In the genomic region with DNA sequence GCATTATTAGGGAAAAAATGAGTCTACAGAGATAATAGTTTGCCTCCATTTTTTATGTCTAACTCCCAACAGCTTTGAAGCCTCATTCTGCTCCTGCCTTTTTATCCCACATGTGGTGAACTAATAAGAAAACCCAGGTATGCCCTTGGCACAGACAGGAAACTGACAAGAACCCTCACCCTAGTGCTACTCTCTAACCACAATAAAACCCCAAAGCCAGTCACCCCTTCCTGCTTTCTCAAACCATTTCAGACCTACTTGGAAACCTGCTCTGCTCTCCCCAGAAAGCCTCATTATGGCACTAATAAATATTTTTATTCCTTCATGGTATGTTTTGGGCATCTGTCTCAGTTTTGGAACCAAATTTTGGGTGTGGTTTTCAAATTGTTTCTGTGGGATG, we compare ENCODE assay signal across 21 cellular contexts. TPM values are rescaled to one million over a fixed set of nuclear protein-coding genes. Genes with fewer than 3 reads are reported as not detected.
DNase-seq lines count a peak whose midpoint lies in the region; ATAC-seq and TF ChIP-seq lines count a peak whose summit lies in the region.
"Had no signal": no experiment of that assay in that cellular context is flagged by ENCODE, and none has a peak within 500 bp of the region (broad histone marks: within the 10 kb centered on the region; RNA-seq: fewer than 3 reads in every experiment).

No MANE protein-coding gene starts in this region.

- H3K27ac Mint-ChIP-seq in activated T-cell treated with anti-CD3 and anti-CD28 coated beads, Interleukin-2, amount 50 U/mL, for 72 hours: peak overlapping the region; percentile 9
- H3K27ac Mint-ChIP-seq in T-helper 2 cell treated with Interferon-gamma antibody and Interleukin-4, amounts not matched to agents 5 μg/mL and 100 μg/mL, for 36 hours: no peak overlapping the region
- no peak overlapping the region for H3K27ac Mint-ChIP-seq in natural killer cell treated with Interleukin-12 subunit alpha and Interleukin-12 subunit beta and Interleukin-15 and Interleukin-18, amount 100 ng/mL, for 72 hours
- H3K27ac Mint-ChIP-seq: H9, IgD-negative memory B cell had no signal

- peaks cover 9% of the 10 kb centered on the region for H3K4me1 Mint-ChIP-seq in activated T-cell treated with anti-CD3 and anti-CD28 coated beads, Interleukin-2, amount 50 U/mL, for 72 hours (ENCODE audit: low read depth)
- peaks cover 13% of the 10 kb centered on the region for H3K4me1 Mint-ChIP-seq in activated T-cell treated with anti-CD3 and anti-CD28 coated beads, Interleukin-2, amount 50 U/mL, for 4 hours (ENCODE audit: low read depth)
- peaks cover 12% of the 10 kb centered on the region for H3K4me1 Mint-ChIP-seq in T-helper 2 cell treated with Interferon-gamma antibody and Interleukin-4, amounts not matched to agents 5 μg/mL and 100 μg/mL, for 36 hours (ENCODE audit: low read depth)
- H3K4me1 Mint-ChIP-seq in natural killer cell treated with Interleukin-12 subunit alpha and Interleukin-12 subunit beta and Interleukin-15 and Interleukin-18, amount 100 ng/mL, for 72 hours (ENCODE audit: low read depth in 2 of 2): peaks cover 6 to 8% of the 10 kb centered on the region in 2 donors

- peak; percentile 44 to 55 for ATAC-seq in activated T-cell treated with anti-CD3 and anti-CD28 coated beads, Interleukin-2, amount 50 U/mL, for 72 hours (replicated peaks in 1 of 2)
- ATAC-seq in activated T-cell treated with anti-CD3 and anti-CD28 coated beads, Interleukin-2, amount 50 U/mL, for 4 hours: no peak
- ATAC-seq in natural killer cell treated with Interleukin-12 subunit alpha and Interleukin-12 subunit beta and Interleukin-15 and Interleukin-18, amount 100 ng/mL, for 72 hours: peak in 1 of 2 donors; percentile 62
- ATAC-seq in HG03139 (IDR thresholded peaks at IDR 0.05; ENCODE audit: unreplicated experiment): no peak

- H3K27me3 Mint-ChIP-seq in activated T-cell treated with anti-CD3 and anti-CD28 coated beads, Interleukin-2, amount 50 U/mL, for 72 hours (ENCODE audit: low read depth): peaks cover 5% of the 10 kb centered on the region
- H3K27me3 Mint-ChIP-seq in activated T-cell treated with anti-CD3 and anti-CD28 coated beads, Interleukin-2, amount 50 U/mL, for 4 hours (ENCODE audit: low read depth): peaks cover 10% of the 10 kb centered on the region
- peaks cover 17% of the 10 kb centered on the region for H3K27me3 Mint-ChIP-seq in T-helper 2 cell treated with Interferon-gamma antibody and Interleukin-4, amounts not matched to agents 5 μg/mL and 100 μg/mL, for 36 hours (ENCODE audit: low read depth)
- H3K27me3 Mint-ChIP-seq in natural killer cell treated with Interleukin-12 subunit alpha and Interleukin-12 subunit beta and Interleukin-15 and Interleukin-18, amount 100 ng/mL, for 72 hours: peaks cover 15% of the 10 kb centered on the region in 2 donors

- no peak overlapping the region for H3K4me3 Mint-ChIP-seq in activated T-cell treated with anti-CD3 and anti-CD28 coated beads, Interleukin-2, amount 50 U/mL, for 72 hours
- H3K4me3 Mint-ChIP-seq in activated T-cell treated with anti-CD3 and anti-CD28 coated beads, Interleukin-2, amount 50 U/mL, for 4 hours: no peak overlapping the region
- peak overlapping the region; percentile 7 for H3K4me3 Mint-ChIP-seq in T-helper 2 cell treated with Interferon-gamma antibody and Interleukin-4, amounts not matched to agents 5 μg/mL and 100 μg/mL, for 36 hours
- H3K4me3 Mint-ChIP-seq in natural killer cell treated with Interleukin-12 subunit alpha and Interleukin-12 subunit beta and Interleukin-15 and Interleukin-18, amount 100 ng/mL, for 72 hours: peak overlapping the region; percentile 26
- H3K4me3 Mint-ChIP-seq: H9 had no signal

- peaks cover 0 to 1% of the 10 kb centered on the region in 2 donors for H3K9me3 Mint-ChIP-seq in activated T-cell treated with anti-CD3 and anti-CD28 coated beads, Interleukin-2, amount 50 U/mL, for 72 hours
- no peaks in the 10 kb centered on the region for H3K9me3 Mint-ChIP-seq in activated T-cell treated with anti-CD3 and anti-CD28 coated beads, Interleukin-2, amount 50 U/mL, for 4 hours
- H3K9me3 Mint-ChIP-seq in T-helper 2 cell treated with Interferon-gamma antibody and Interleukin-4, amounts not matched to agents 5 μg/mL and 100 μg/mL, for 36 hours: no peaks in the 10 kb centered on the region
- H3K9me3 Mint-ChIP-seq in natural killer cell treated with Interleukin-12 subunit alpha and Interleukin-12 subunit beta and Interleukin-15 and Interleukin-18, amount 100 ng/mL, for 72 hours: no peaks in the 10 kb centered on the region
- H3K9me3 Mint-ChIP-seq: IgD-negative memory B cell had no signal

- no peaks in the 10 kb centered on the region for H3K36me3 Mint-ChIP-seq in activated T-cell treated with anti-CD3 and anti-CD28 coated beads, Interleukin-2, amount 50 U/mL, for 72 hours (ENCODE audit: insufficient read depth in 2 of 2)
- H3K36me3 Mint-ChIP-seq in activated T-cell treated with anti-CD3 and anti-CD28 coated beads, Interleukin-2, amount 50 U/mL, for 4 hours (ENCODE audit: insufficient read depth): no peaks in the 10 kb centered on the region
- H3K36me3 Mint-ChIP-seq in T-helper 2 cell treated with Interferon-gamma antibody and Interleukin-4, amounts not matched to agents 5 μg/mL and 100 μg/mL, for 36 hours (ENCODE audit: low read depth): no peaks in the 10 kb centered on the region
- no peaks in the 10 kb centered on the region for H3K36me3 Mint-ChIP-seq in natural killer cell treated with Interleukin-12 subunit alpha and Interleukin-12 subunit beta and Interleukin-15 and Interleukin-18, amount 100 ng/mL, for 72 hours

- DNase-seq in activated T-cell treated with anti-CD3 and anti-CD28 coated beads, Interleukin-2, amount 50 U/mL, for 72 hours: no peak
- DNase-seq in activated T-cell treated with anti-CD3 and anti-CD28 coated beads, Interleukin-2, amount 50 U/mL, for 4 hours: no peak
- peak; percentile 40 for DNase-seq in GM12865 (ENCODE audit: low read depth)
- DNase-seq in T-helper 2 cell treated with Interferon-gamma antibody and Interleukin-4, amounts not matched to agents 5 μg/mL and 100 μg/mL, for 36 hours (ENCODE audit: low spot score): no peak
- DNase-seq in natural killer cell treated with Interleukin-12 subunit alpha and Interleukin-12 subunit beta and Interleukin-15 and Interleukin-18, amount 100 ng/mL, for 72 hours (ENCODE audit: low spot score): no peak
- no peak for DNase-seq in central memory CD4-positive, alpha-beta T cell
- DNase-seq: C1 segment of cervical spinal cord, GDM1, H9, Kasumi-1, NCI-H1092 treated with DMSO at 0.1 percent for 48 hours, NCI-H146, NCI-H2029 treated with DMSO at 0.1 percent for 48 hours, NCI-H2171 treated with DMSO at 0.1 percent for 48 hours, NCI-H446 treated with DMSO at 0.1 percent for 48 hours, NCI-H748 treated with DMSO at 0.1 percent for 48 hours, OCI-M1, Right ventricle myocardium superior had no signal

- TF ChIP-seq CTCF in GM12865 (IDR thresholded peaks at IDR 0.05; ENCODE audit: insufficient read depth, low read depth, low read length, missing control alignments): no peak

- H3K4me3 ChIP-seq in GM12865 (ENCODE audit: low read depth, low read length): no peak overlapping the region

RNA-seq across cellular contexts. Expression of gene MARVELD3, which starts 3.9 kb away (rescaled TPM):
- total RNA-seq in activated T-cell treated with anti-CD3 and anti-CD28 coated beads, Interleukin-2, amount 50 U/mL, for 72 hours: not detected
- total RNA-seq in activated T-cell treated with anti-CD3 and anti-CD28 coated beads, Interleukin-2, amount 50 U/mL, for 4 hours: under 1 TPM in 2 of 3 donors, not detected in 1; 0.05 to 0.11 TPM
- total RNA-seq in natural killer cell treated with Interleukin-12 subunit alpha and Interleukin-12 subunit beta and Interleukin-15 and Interleukin-18, amount 100 ng/mL, for 72 hours: not detected
- total RNA-seq: Right ventricle myocardium superior had no signal

RNA-seq across cellular contexts. Expression of gene TAT, which starts 45.2 kb away (rescaled TPM):
- total RNA-seq in activated T-cell treated with anti-CD3 and anti-CD28 coated beads, Interleukin-2, amount 50 U/mL, for 72 hours: not detected
- total RNA-seq in activated T-cell treated with anti-CD3 and anti-CD28 coated beads, Interleukin-2, amount 50 U/mL, for 4 hours: under 1 TPM; 0.45 to 0.54 (median 0.48) TPM
- not detected for total RNA-seq in natural killer cell treated with Interleukin-12 subunit alpha and Interleukin-12 subunit beta and Interleukin-15 and Interleukin-18, amount 100 ng/mL, for 72 hours
- total RNA-seq: Daoy, H9 had no signal

Comparison
In these comparisons a context has a peak if more than half of its experiments do, and no peak if none do; other contexts are left out.
1. ATAC-seq: peak in activated T-cell treated with anti-CD3 and anti-CD28 coated beads, Interleukin-2, amount 50 U/mL, for 72 hours (2 of 2); none in activated T-cell treated with anti-CD3 and anti-CD28 coated beads, Interleukin-2, amount 50 U/mL, for 4 hours (0 of 2) and HG03139 (single experiment).
2. H3K4me3 Mint-ChIP-seq: peak in T-helper 2 cell treated with Interferon-gamma antibody and Interleukin-4, amounts not matched to agents 5 μg/mL and 100 μg/mL, for 36 hours (single experiment) and natural killer cell treated with Interleukin-12 subunit alpha and Interleukin-12 subunit beta and Interleukin-15 and Interleukin-18, amount 100 ng/mL, for 72 hours (single experiment); none in activated T-cell treated with anti-CD3 and anti-CD28 coated beads, Interleukin-2, amount 50 U/mL, for 72 hours (0 of 2) and activated T-cell treated with anti-CD3 and anti-CD28 coated beads, Interleukin-2, amount 50 U/mL, for 4 hours (single experiment).